In genomic region chr6:16319813-16320532, GRCh38 we compare ENCODE assay signal across 1 cellular context.
TF ChIP-seq lines count a peak whose summit lies in the region.

No MANE protein-coding gene starts in this region.

TF ChIP-seq in GM12878, 131 proteins besides CTCF, POLR2A, EP300 and RAD21 (continued from another document and continues in another):
- TF ChIP-seq, protein P1, sequence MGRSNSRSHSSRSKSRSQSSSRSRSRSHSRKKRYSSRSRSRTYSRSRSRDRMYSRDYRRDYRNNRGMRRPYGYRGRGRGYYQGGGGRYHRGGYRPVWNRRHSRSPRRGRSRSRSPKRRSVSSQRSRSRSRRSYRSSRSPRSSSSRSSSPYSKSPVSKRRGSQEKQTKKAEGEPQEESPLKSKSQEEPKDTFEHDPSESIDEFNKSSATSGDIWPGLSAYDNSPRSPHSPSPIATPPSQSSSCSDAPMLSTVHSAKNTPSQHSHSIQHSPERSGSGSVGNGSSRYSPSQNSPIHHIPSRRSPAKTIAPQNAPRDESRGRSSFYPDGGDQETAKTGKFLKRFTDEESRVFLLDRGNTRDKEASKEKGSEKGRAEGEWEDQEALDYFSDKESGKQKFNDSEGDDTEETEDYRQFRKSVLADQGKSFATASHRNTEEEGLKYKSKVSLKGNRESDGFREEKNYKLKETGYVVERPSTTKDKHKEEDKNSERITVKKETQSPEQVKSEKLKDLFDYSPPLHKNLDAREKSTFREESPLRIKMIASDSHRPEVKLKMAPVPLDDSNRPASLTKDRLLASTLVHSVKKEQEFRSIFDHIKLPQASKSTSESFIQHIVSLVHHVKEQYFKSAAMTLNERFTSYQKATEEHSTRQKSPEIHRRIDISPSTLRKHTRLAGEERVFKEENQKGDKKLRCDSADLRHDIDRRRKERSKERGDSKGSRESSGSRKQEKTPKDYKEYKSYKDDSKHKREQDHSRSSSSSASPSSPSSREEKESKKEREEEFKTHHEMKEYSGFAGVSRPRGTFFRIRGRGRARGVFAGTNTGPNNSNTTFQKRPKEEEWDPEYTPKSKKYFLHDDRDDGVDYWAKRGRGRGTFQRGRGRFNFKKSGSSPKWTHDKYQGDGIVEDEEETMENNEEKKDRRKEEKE (IDR thresholded peaks at IDR 0.05): no peak
- TF ChIP-seq SUZ12 (IDR thresholded peaks at IDR 0.05; ENCODE audit: unreplicated experiment): no peak
- TF ChIP-seq RBBP5 (conservative IDR thresholded peaks at IDR 0.05): no peak
- TF ChIP-seq, protein P2, sequence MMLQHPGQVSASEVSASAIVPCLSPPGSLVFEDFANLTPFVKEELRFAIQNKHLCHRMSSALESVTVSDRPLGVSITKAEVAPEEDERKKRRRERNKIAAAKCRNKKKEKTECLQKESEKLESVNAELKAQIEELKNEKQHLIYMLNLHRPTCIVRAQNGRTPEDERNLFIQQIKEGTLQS (IDR thresholded peaks at IDR 0.05; ENCODE audit: borderline replicate concordance, extremely low read depth, low read depth, low read length): peak; percentile 12; the same call in 1 of the 2 replicates
- TF ChIP-seq, protein P3, sequence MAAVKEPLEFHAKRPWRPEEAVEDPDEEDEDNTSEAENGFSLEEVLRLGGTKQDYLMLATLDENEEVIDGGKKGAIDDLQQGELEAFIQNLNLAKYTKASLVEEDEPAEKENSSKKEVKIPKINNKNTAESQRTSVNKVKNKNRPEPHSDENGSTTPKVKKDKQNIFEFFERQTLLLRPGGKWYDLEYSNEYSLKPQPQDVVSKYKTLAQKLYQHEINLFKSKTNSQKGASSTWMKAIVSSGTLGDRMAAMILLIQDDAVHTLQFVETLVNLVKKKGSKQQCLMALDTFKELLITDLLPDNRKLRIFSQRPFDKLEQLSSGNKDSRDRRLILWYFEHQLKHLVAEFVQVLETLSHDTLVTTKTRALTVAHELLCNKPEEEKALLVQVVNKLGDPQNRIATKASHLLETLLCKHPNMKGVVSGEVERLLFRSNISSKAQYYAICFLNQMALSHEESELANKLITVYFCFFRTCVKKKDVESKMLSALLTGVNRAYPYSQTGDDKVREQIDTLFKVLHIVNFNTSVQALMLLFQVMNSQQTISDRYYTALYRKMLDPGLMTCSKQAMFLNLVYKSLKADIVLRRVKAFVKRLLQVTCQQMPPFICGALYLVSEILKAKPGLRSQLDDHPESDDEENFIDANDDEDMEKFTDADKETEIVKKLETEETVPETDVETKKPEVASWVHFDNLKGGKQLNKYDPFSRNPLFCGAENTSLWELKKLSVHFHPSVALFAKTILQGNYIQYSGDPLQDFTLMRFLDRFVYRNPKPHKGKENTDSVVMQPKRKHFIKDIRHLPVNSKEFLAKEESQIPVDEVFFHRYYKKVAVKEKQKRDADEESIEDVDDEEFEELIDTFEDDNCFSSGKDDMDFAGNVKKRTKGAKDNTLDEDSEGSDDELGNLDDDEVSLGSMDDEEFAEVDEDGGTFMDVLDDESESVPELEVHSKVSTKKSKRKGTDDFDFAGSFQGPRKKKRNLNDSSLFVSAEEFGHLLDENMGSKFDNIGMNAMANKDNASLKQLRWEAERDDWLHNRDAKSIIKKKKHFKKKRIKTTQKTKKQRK (IDR thresholded peaks at IDR 0.05; ENCODE audit: low read depth, low read length): no peak
- TF ChIP-seq CREB1 (IDR thresholded peaks at IDR 0.05; ENCODE audit: low read depth): peak; percentile 35; the same call in 1 of the 2 replicates
- TF ChIP-seq SRF (IDR thresholded peaks at IDR 0.05; ENCODE audit: low read depth in 2 of 2, low read length in 2 of 2): no peak
- TF ChIP-seq IKZF1 (conservative IDR thresholded peaks at IDR 0.05): peak; percentile 62
- no peak; the same call in 1 of the 2 replicates for TF ChIP-seq CBFB (IDR thresholded peaks at IDR 0.05; ENCODE audit: low read depth)
- peak; percentile 85 for TF ChIP-seq RUNX3 (IDR thresholded peaks at IDR 0.05; ENCODE audit: low read length)
- TF ChIP-seq, protein P4, sequence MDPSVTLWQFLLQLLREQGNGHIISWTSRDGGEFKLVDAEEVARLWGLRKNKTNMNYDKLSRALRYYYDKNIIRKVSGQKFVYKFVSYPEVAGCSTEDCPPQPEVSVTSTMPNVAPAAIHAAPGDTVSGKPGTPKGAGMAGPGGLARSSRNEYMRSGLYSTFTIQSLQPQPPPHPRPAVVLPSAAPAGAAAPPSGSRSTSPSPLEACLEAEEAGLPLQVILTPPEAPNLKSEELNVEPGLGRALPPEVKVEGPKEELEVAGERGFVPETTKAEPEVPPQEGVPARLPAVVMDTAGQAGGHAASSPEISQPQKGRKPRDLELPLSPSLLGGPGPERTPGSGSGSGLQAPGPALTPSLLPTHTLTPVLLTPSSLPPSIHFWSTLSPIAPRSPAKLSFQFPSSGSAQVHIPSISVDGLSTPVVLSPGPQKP (IDR thresholded peaks at IDR 0.05; ENCODE audit: low read depth, low read length): no peak
- TF ChIP-seq MYC (IDR thresholded peaks at IDR 0.05; ENCODE audit: insufficient read depth, insufficient read length, insufficient replicate concordance, low read length, severe bottlenecking): no peak
- TF ChIP-seq PML (IDR thresholded peaks at IDR 0.05; ENCODE audit: low read length): no peak
- no peak for TF ChIP-seq HCFC1 (IDR thresholded peaks at IDR 0.05; ENCODE audit: low read length)
- no peak for TF ChIP-seq HDAC2 (IDR thresholded peaks at IDR 0.05)
- TF ChIP-seq, protein P5, sequence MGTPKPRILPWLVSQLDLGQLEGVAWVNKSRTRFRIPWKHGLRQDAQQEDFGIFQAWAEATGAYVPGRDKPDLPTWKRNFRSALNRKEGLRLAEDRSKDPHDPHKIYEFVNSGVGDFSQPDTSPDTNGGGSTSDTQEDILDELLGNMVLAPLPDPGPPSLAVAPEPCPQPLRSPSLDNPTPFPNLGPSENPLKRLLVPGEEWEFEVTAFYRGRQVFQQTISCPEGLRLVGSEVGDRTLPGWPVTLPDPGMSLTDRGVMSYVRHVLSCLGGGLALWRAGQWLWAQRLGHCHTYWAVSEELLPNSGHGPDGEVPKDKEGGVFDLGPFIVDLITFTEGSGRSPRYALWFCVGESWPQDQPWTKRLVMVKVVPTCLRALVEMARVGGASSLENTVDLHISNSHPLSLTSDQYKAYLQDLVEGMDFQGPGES (IDR thresholded peaks at IDR 0.05): no peak
- TF ChIP-seq BRCA1 (IDR thresholded peaks at IDR 0.05; ENCODE audit: low read depth, low read length): no peak
- no peak for TF ChIP-seq NRF1 (conservative IDR thresholded peaks at IDR 0.05; ENCODE audit: low read depth, low read length)
- TF ChIP-seq, protein P6, sequence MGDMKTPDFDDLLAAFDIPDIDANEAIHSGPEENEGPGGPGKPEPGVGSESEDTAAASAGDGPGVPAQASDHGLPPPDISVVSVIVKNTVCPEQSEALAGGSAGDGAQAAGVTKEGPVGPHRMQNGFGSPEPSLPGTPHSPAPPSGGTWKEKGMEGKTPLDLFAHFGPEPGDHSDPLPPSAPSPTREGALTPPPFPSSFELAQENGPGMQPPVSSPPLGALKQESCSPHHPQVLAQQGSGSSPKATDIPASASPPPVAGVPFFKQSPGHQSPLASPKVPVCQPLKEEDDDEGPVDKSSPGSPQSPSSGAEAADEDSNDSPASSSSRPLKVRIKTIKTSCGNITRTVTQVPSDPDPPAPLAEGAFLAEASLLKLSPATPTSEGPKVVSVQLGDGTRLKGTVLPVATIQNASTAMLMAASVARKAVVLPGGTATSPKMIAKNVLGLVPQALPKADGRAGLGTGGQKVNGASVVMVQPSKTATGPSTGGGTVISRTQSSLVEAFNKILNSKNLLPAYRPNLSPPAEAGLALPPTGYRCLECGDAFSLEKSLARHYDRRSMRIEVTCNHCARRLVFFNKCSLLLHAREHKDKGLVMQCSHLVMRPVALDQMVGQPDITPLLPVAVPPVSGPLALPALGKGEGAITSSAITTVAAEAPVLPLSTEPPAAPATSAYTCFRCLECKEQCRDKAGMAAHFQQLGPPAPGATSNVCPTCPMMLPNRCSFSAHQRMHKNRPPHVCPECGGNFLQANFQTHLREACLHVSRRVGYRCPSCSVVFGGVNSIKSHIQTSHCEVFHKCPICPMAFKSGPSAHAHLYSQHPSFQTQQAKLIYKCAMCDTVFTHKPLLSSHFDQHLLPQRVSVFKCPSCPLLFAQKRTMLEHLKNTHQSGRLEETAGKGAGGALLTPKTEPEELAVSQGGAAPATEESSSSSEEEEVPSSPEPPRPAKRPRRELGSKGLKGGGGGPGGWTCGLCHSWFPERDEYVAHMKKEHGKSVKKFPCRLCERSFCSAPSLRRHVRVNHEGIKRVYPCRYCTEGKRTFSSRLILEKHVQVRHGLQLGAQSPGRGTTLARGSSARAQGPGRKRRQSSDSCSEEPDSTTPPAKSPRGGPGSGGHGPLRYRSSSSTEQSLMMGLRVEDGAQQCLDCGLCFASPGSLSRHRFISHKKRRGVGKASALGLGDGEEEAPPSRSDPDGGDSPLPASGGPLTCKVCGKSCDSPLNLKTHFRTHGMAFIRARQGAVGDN (IDR thresholded peaks at IDR 0.05): no peak
- TF ChIP-seq TCF3 (IDR thresholded peaks at IDR 0.05; ENCODE audit: borderline replicate concordance, insufficient read depth, low read depth, low read length): no peak
- TF ChIP-seq JUND (IDR thresholded peaks at IDR 0.05; ENCODE audit: low read depth, low read length): 0 out of 2 replicates have a peak, but pooled peaks have one; percentile 45
- TF ChIP-seq ZNF217 (IDR thresholded peaks at IDR 0.05): 0 out of 2 replicates have a peak, but pooled peaks have one; percentile 59
- TF ChIP-seq E2F8 (IDR thresholded peaks at IDR 0.05; ENCODE audit: low read depth, partially characterized antibody): no peak
- TF ChIP-seq ETV6 (conservative IDR thresholded peaks at IDR 0.05 in 1 of 2, IDR thresholded peaks at IDR 0.05 in 1 of 2; ENCODE audit: borderline replicate concordance in 1 of 2, low read depth in 1 of 2): no peak
- TF ChIP-seq TCF7 (IDR thresholded peaks at IDR 0.05; ENCODE audit: borderline replicate concordance): no peak
- TF ChIP-seq NFXL1 (IDR thresholded peaks at IDR 0.05; ENCODE audit: borderline replicate concordance): no peak
- TF ChIP-seq YBX1 (IDR thresholded peaks at IDR 0.05): no peak
- TF ChIP-seq BACH1 (IDR thresholded peaks at IDR 0.05; ENCODE audit: borderline replicate concordance): no peak
- TF ChIP-seq ZNF384 (IDR thresholded peaks at IDR 0.05; ENCODE audit: borderline replicate concordance, low read depth, low read length): peak; percentile 80
- TF ChIP-seq, protein P7, sequence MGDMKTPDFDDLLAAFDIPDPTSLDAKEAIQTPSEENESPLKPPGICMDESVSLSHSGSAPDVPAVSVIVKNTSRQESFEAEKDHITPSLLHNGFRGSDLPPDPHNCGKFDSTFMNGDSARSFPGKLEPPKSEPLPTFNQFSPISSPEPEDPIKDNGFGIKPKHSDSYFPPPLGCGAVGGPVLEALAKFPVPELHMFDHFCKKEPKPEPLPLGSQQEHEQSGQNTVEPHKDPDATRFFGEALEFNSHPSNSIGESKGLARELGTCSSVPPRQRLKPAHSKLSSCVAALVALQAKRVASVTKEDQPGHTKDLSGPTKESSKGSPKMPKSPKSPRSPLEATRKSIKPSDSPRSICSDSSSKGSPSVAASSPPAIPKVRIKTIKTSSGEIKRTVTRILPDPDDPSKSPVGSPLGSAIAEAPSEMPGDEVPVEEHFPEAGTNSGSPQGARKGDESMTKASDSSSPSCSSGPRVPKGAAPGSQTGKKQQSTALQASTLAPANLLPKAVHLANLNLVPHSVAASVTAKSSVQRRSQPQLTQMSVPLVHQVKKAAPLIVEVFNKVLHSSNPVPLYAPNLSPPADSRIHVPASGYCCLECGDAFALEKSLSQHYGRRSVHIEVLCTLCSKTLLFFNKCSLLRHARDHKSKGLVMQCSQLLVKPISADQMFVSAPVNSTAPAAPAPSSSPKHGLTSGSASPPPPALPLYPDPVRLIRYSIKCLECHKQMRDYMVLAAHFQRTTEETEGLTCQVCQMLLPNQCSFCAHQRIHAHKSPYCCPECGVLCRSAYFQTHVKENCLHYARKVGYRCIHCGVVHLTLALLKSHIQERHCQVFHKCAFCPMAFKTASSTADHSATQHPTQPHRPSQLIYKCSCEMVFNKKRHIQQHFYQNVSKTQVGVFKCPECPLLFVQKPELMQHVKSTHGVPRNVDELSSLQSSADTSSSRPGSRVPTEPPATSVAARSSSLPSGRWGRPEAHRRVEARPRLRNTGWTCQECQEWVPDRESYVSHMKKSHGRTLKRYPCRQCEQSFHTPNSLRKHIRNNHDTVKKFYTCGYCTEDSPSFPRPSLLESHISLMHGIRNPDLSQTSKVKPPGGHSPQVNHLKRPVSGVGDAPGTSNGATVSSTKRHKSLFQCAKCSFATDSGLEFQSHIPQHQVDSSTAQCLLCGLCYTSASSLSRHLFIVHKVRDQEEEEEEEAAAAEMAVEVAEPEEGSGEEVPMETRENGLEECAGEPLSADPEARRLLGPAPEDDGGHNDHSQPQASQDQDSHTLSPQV (IDR thresholded peaks at IDR 0.05): no peak
- TF ChIP-seq NBN (IDR thresholded peaks at IDR 0.05): peak; percentile 59; the same call in 1 of the 2 replicates
- TF ChIP-seq MXI1 (IDR thresholded peaks at IDR 0.05; ENCODE audit: low read depth, low read length): peak; percentile 30
- peak in 1 of 2 experiments; percentile 41; a peak in 1 of 3 replicates for TF ChIP-seq EGR1 (IDR thresholded peaks at IDR 0.05; ENCODE audit: borderline replicate concordance in 1 of 2, low read depth in 2 of 2, low read length in 2 of 2)
- TF ChIP-seq ZBED1 (IDR thresholded peaks at IDR 0.05; ENCODE audit: borderline replicate concordance): no peak
- no peak for TF ChIP-seq SMAD1 (IDR thresholded peaks at IDR 0.05; ENCODE audit: low read depth, partially characterized antibody)
- TF ChIP-seq IKZF2 (IDR thresholded peaks at IDR 0.05): peak; percentile 64 to 65
- TF ChIP-seq, protein P8, sequence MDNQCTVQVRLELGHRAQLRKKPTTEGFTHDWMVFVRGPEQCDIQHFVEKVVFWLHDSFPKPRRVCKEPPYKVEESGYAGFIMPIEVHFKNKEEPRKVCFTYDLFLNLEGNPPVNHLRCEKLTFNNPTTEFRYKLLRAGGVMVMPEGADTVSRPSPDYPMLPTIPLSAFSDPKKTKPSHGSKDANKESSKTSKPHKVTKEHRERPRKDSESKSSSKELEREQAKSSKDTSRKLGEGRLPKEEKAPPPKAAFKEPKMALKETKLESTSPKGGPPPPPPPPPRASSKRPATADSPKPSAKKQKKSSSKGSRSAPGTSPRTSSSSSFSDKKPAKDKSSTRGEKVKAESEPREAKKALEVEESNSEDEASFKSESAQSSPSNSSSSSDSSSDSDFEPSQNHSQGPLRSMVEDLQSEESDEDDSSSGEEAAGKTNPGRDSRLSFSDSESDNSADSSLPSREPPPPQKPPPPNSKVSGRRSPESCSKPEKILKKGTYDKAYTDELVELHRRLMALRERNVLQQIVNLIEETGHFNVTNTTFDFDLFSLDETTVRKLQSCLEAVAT (IDR thresholded peaks at IDR 0.05): peak; percentile 41; the same call in 1 of the 2 replicates
- peak; percentile 49; the same call in 1 of the 2 replicates for TF ChIP-seq SPI1 (IDR thresholded peaks at IDR 0.05; ENCODE audit: borderline replicate concordance, insufficient read depth, low read depth, low read length)
